8 cellular contexts compared by ENCODE assay signal in genomic region chr13:108269601-108270328, GRCh38. TPM values are rescaled to one million over a fixed set of nuclear protein-coding genes. Genes with fewer than 3 reads are reported as not detected.
DNase-seq lines count a peak whose midpoint lies in the region; ATAC-seq and TF ChIP-seq lines count a peak whose summit lies in the region.

A gene with protein sequence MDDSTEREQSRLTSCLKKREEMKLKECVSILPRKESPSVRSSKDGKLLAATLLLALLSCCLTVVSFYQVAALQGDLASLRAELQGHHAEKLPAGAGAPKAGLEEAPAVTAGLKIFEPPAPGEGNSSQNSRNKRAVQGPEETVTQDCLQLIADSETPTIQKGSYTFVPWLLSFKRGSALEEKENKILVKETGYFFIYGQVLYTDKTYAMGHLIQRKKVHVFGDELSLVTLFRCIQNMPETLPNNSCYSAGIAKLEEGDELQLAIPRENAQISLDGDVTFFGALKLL (plus strand): TSS chr13:108269718. CDS start chr13:108269896, 178 bp downstream.

- no peaks in the 10 kb centered on the region for H3K36me3 ChIP-seq in tibial nerve

- in situ Hi-C loops in GM13976 (cut with MboI; ENCODE audit: low sequenced_read_pairs, unreplicated experiment) = no loop called here

- peaks cover 13% of the 10 kb centered on the region for H3K4me1 Mint-ChIP-seq in nephron progenitor cell

- no peaks in the 10 kb centered on the region for H3K9me3 Mint-ChIP-seq in nephron progenitor cell

- no peaks in the 10 kb centered on the region for H3K27me3 ChIP-seq in tibial nerve

- no peaks in the 10 kb centered on the region for H3K9me3 ChIP-seq in tibial nerve

- WGBS in tibial nerve, 2 donors = 22 to 28% methylated on average over 16 of the region's 16 CpGs

- no peak within 1 kb of the TSS for H3K4me3 Mint-ChIP-seq in nephron progenitor cell

- H3K36me3 Mint-ChIP-seq in nephron progenitor cell (ENCODE audit: low read depth) = no peaks in the 10 kb centered on the region

- TF ChIP-seq CTCF in GM13976 (IDR thresholded peaks at IDR 0.05; ENCODE audit: borderline replicate concordance, control extremely low read depth, extremely low read depth, insufficient read depth, missing control alignments) (peak; percentile 44), nephron progenitor cell (IDR thresholded peaks at IDR 0.05) (no peak), tibial nerve (IDR thresholded peaks at IDR 0.05) (no peak)

- peak within 1 kb of the TSS in 3 of 4 donors; percentile 64 to 79 (median 65) for H3K27ac ChIP-seq in tibial nerve

- H3K27me3 Mint-ChIP-seq in nephron progenitor cell (ENCODE audit: low read depth, poor library complexity) = no peaks in the 10 kb centered on the region

- H3K4me1 ChIP-seq in tibial nerve = peaks cover 0 to 39% (median 10%) of the 10 kb centered on the region in 4 donors

- DNase-seq in GM13976 (ENCODE audit: low spot score) = peak; percentile 60
- peak; percentile 0 for DNase-seq in NCI-H2227 treated with DMSO at 0.1 percent for 48 hours (lab: John Stamatoyannopoulos, UW)
- peak; percentile 68 for DNase-seq in activated CD8-positive, alpha-beta memory T cell treated with anti-CD3 and anti-CD28 coated beads, Interleukin-2, amount 50 U/mL, for 48 hours
- DNase-seq in fibroblast of gingiva (ENCODE audit: low read depth) = peak; percentile 31
- peak; percentile 30 for DNase-seq in nephron progenitor cell
- DNase-seq in tibial nerve (ENCODE audit: low spot score in 2 of 2) = no peak
- no peak for DNase-seq in mesenteric fat pad (ENCODE audit: low spot score)

- H3K4me3 ChIP-seq in tibial nerve = peak within 1 kb of the TSS; percentile 18 to 51 (median 40)

- ATAC-seq in HG02588 (IDR thresholded peaks at IDR 0.05; ENCODE audit: unreplicated experiment) = peak; percentile 76

- peak in 1 of 2 donors; percentile 40 for TF ChIP-seq EP300 in tibial nerve (IDR thresholded peaks at IDR 0.05)

- no peak within 1 kb of the TSS for H3K27ac Mint-ChIP-seq in nephron progenitor cell

- TF ChIP-seq POLR2A in tibial nerve (IDR thresholded peaks at IDR 0.05) = no peak

RNA-seq across cellular contexts. Expression of the gene that starts here (rescaled TPM):
- 1 to 10 TPM in 3 of 4 donors, under 1 TPM in 1; 0.44 to 6.7 (median 1.6) TPM for total RNA-seq in tibial nerve
- 7.0 TPM for total RNA-seq in mesenteric fat pad

Comparison
In these comparisons a context has a peak if more than half of its experiments do, and no peak if none do; other contexts are left out.
1. DNase-seq: peak in GM13976 (single experiment), NCI-H2227 treated with DMSO at 0.1 percent for 48 hours (single experiment), activated CD8-positive, alpha-beta memory T cell treated with anti-CD3 and anti-CD28 coated beads, Interleukin-2, amount 50 U/mL, for 48 hours (single experiment), fibroblast of gingiva (single experiment) and nephron progenitor cell (single experiment); none in tibial nerve (0 of 2) and mesenteric fat pad (single experiment).